ENCODE assay signal across 4 cellular contexts in genomic region chr9:85260288-85260687, GRCh38.
"Had no signal": no experiment of that assay in that cellular context is flagged by ENCODE, and none has a peak within 500 bp of the region (broad histone marks: within the 10 kb centered on the region; RNA-seq: fewer than 3 reads in every experiment).

No MANE protein-coding gene starts in this region.

- H3K9me3 Mint-ChIP-seq: IgD-negative memory B cell had no signal

- DNase-seq: IMR-90 had no signal

- H3K27ac Mint-ChIP-seq: IgD-negative memory B cell had no signal

- H3K4me3 ChIP-seq: K562 had no signal

- H3K4me1 Mint-ChIP-seq: IgD-negative memory B cell had no signal

- ATAC-seq: HepG2, K562 had no signal
